ENCODE assay signal across 19 cellular contexts in genomic region chr16:20424129-20424866, GRCh38. TPM values are rescaled to one million over a fixed set of nuclear protein-coding genes. Genes with fewer than 3 reads are reported as not detected.
DNase-seq lines count a peak whose midpoint lies in the region; ATAC-seq, FAIRE-seq and TF ChIP-seq lines count a peak whose summit lies in the region.
"Had no signal": no experiment of that assay in that cellular context is flagged by ENCODE, and none has a peak within 500 bp of the region (broad histone marks: within the 10 kb centered on the region; RNA-seq: fewer than 3 reads in every experiment).

No MANE protein-coding gene starts in this region.

- no peak overlapping the region for H4K91ac ChIP-seq in neuronal stem cell (ENCODE audit: low read depth, low read length, poor library complexity)

- H3K9me2 ChIP-seq in HCT116 (ENCODE audit: insufficient read depth) = no peaks in the 10 kb centered on the region

- H2BK120ac ChIP-seq in neuronal stem cell (ENCODE audit: low read depth, low read length) = no peak overlapping the region

- H3K4me1 ChIP-seq in HCT116 (ENCODE audit: control insufficient read depth in 1 of 2, insufficient read depth in 2 of 2, low read length in 2 of 2) (no peaks in the 10 kb centered on the region), GM12878 (ENCODE audit: control insufficient read depth, insufficient read depth, low read length) (no peaks in the 10 kb centered on the region), HepG2 (ENCODE audit: insufficient read depth, low read length) (peaks cover 58% of the 10 kb centered on the region), neuronal stem cell (ENCODE audit: control insufficient read depth in 2 of 2, insufficient read depth in 1 of 2, low read depth in 1 of 2, low read length in 2 of 2) (no peaks in the 10 kb centered on the region)

- H2AK5ac ChIP-seq in neuronal stem cell (ENCODE audit: low read depth, low read length) = no peak overlapping the region

- H4K8ac ChIP-seq in neuronal stem cell (ENCODE audit: low read depth, low read length) = no peak overlapping the region

- H3K4me2 ChIP-seq in HCT116 (ENCODE audit: low read length) (no peak overlapping the region), GM12878 (ENCODE audit: control insufficient read depth, insufficient read depth) (no peak overlapping the region), HepG2 (ENCODE audit: low read depth, low read length) (peak overlapping the region; percentile 36), neuronal stem cell (ENCODE audit: insufficient read depth, low read length, poor library complexity, severe bottlenecking) (no peak overlapping the region)

- in situ Hi-C loops in GM12878 (cut with MboI) (no loop called here), HepG2 (cut with HindIII; ENCODE audit: extremely low pct_ligation_motif_present, low pct_unique_long_range_greater_than_20kb) (no loop called here)

- no peak overlapping the region for H3K27ac ChIP-seq in HCT116 (ENCODE audit: low read depth, low read length)
- H3K27ac ChIP-seq in GM12878 (ENCODE audit: control insufficient read depth, insufficient read depth) = no peak overlapping the region
- peak overlapping the region; percentile 71 for H3K27ac ChIP-seq in HepG2 (ENCODE audit: extremely low read length, insufficient read depth, low read length)
- no peak overlapping the region for H3K27ac ChIP-seq in neuronal stem cell (replicated peaks; ENCODE audit: low read length)

- H3K4me1 Mint-ChIP-seq in activated naive CD8-positive, alpha-beta T cell treated with anti-CD3 and anti-CD28 coated beads for 36 hours = no peaks in the 10 kb centered on the region
- H3K4me1 Mint-ChIP-seq: CD14-positive monocyte; CD4-positive, alpha-beta memory T cell had no signal

- H3K9me3 ChIP-seq in HCT116 (ENCODE audit: control insufficient read depth in 1 of 2, insufficient read depth in 1 of 2, low read depth in 1 of 2, low read length in 2 of 2) (no peaks in the 10 kb centered on the region), GM12878 (replicated peaks; ENCODE audit: control insufficient read depth, insufficient read depth, low read length) (no peaks in the 10 kb centered on the region), HepG2 (ENCODE audit: low read length) (no peaks in the 10 kb centered on the region), neuronal stem cell (replicated peaks in 1 of 2; ENCODE audit: control insufficient read depth in 2 of 2, insufficient read depth in 1 of 2, low read depth in 1 of 2, low read length in 2 of 2) (no peaks in the 10 kb centered on the region)

- H3K4me3 ChIP-seq in HCT116 (replicated peaks in 1 of 2; ENCODE audit: low read depth in 1 of 2, low read length in 2 of 2) (no peak overlapping the region), GM12878 (no peak overlapping the region), HepG2 (replicated peaks in 1 of 3; ENCODE audit: insufficient read depth in 1 of 3, low read depth in 2 of 3, low read length in 3 of 3) (no peak overlapping the region), neuronal stem cell (ENCODE audit: low read length in 2 of 2) (no peak overlapping the region)

- intact Hi-C loops in HCT116 (cut with micrococcal nuclease) = no loop called here
- intact Hi-C loops in GM12878 (cut with micrococcal nuclease; ENCODE audit: unreplicated experiment) = no loop called here
- intact Hi-C loops in HepG2 (cut with micrococcal nuclease; ENCODE audit: unreplicated experiment) = loop anchor here (10.0 kb wide), 1 partner anchor 1319 kb away; no protein-coding TSS in a partner anchor

- H4K20me1 ChIP-seq in HCT116 (ENCODE audit: insufficient read depth) = no peaks in the 10 kb centered on the region
- no peaks in the 10 kb centered on the region for H4K20me1 ChIP-seq in GM12878 (ENCODE audit: control insufficient read depth, insufficient read depth)
- no peaks in the 10 kb centered on the region for H4K20me1 ChIP-seq in HepG2 (ENCODE audit: insufficient read depth, low read length)

- no peak for TF ChIP-seq EP300 in GM12878 (IDR thresholded peaks at IDR 0.05; ENCODE audit: borderline replicate concordance in 1 of 2, control insufficient read depth in 1 of 2, low read depth in 2 of 2, low read length in 2 of 2)
- peak in 1 of 2 experiments; percentile 92; a peak in 2 of 4 replicates for TF ChIP-seq EP300 in HepG2 (IDR thresholded peaks at IDR 0.05; ENCODE audit: low read depth in 2 of 2, low read length in 2 of 2)
- TF ChIP-seq EP300 in HepG2 (CRISPR knock-in tag; IDR thresholded peaks at IDR 0.05; ENCODE audit: borderline replicate concordance) = peak; percentile 86

- H3K79me1 ChIP-seq in neuronal stem cell (ENCODE audit: low read depth, low read length) = no peaks in the 10 kb centered on the region

- H3K18ac ChIP-seq in neuronal stem cell (ENCODE audit: low read length) = no peak overlapping the region

- H2BK15ac ChIP-seq in neuronal stem cell (ENCODE audit: low read length) = no peak overlapping the region

- H3K14ac ChIP-seq in neuronal stem cell (ENCODE audit: low read length) = no peak overlapping the region

- ATAC-seq in HCT116 = no peak
- no peak for ATAC-seq in GM12878
- ATAC-seq in HepG2 = peak; percentile 88

- no peak overlapping the region for H3K23ac ChIP-seq in neuronal stem cell (ENCODE audit: low read depth, low read length, poor library complexity)

- POLR2A ChIA-PET in HCT116 (lab: Charles Lee) (no interaction called here), GM12878 (lab: Charles Lee) (no interaction called here), HepG2 (lab: Yijun Ruan, JAX) (interaction anchor here (0.7 to 1.4 kb wide), 3 partner anchors 15 to 253 kb away, joined by 3 to 8 read pairs (median 3); partner anchors contain the start of gene ACSM5)

- FAIRE-seq in GM12878 (lab: Jason Lieb, UNC) = no peak
- FAIRE-seq in HepG2 (lab: Jason Lieb, UNC) = peak; percentile 66
- FAIRE-seq: A204.1 had no signal

- H2BK12ac ChIP-seq in neuronal stem cell (ENCODE audit: low read length) = no peak overlapping the region

- H3K36me3 ChIP-seq in HCT116 (ENCODE audit: control insufficient read depth in 1 of 2, insufficient read depth in 2 of 2, low read length in 2 of 2) (no peaks in the 10 kb centered on the region), GM12878 (ENCODE audit: control insufficient read depth in 2 of 2, insufficient read depth in 2 of 2, low read length in 1 of 2) (no peaks in the 10 kb centered on the region), HepG2 (replicated peaks in 1 of 2; ENCODE audit: control insufficient read depth in 1 of 2, insufficient read depth in 2 of 2, low read length in 2 of 2) (no peaks in the 10 kb centered on the region), neuronal stem cell (replicated peaks in 1 of 2; ENCODE audit: control insufficient read depth in 2 of 2, insufficient read depth in 2 of 2, low read length in 2 of 2) (no peaks in the 10 kb centered on the region)

- H3K27me3 Mint-ChIP-seq in activated naive CD8-positive, alpha-beta T cell treated with anti-CD3 and anti-CD28 coated beads for 36 hours = peaks cover 4% of the 10 kb centered on the region

- TF ChIP-seq CTCF in HCT116 (IDR thresholded peaks at IDR 0.05 in 2 of 3, conservative IDR thresholded peaks at IDR 0.05 in 1 of 3; ENCODE audit: borderline replicate concordance in 1 of 3, insufficient read depth in 1 of 3, low read depth in 2 of 3, low read length in 2 of 3) (no peak), GM12878 (IDR thresholded peaks at IDR 0.05 in 2 of 3, conservative IDR thresholded peaks at IDR 0.05 in 1 of 3; ENCODE audit: control insufficient read depth in 2 of 3, extremely low read depth in 1 of 3, insufficient read depth in 1 of 3, low read depth in 3 of 3, low read length in 3 of 3) (no peak), HepG2 (CRISPR knock-in tag; IDR thresholded peaks at IDR 0.05) (no peak; the same call in 1 of the 2 replicates)

- no peak for TF ChIP-seq POLR2A in HCT116 (IDR thresholded peaks at IDR 0.05; ENCODE audit: borderline replicate concordance, extremely low read depth, insufficient read depth, insufficient read length)
- no peak for TF ChIP-seq POLR2A in GM12878 (IDR thresholded peaks at IDR 0.05; ENCODE audit: low read depth, low read length)
- no peak for TF ChIP-seq POLR2A in HepG2 (IDR thresholded peaks at IDR 0.05; ENCODE audit: insufficient read depth in 1 of 2, low read depth in 2 of 2, low read length in 2 of 2)

- H3K4me3 Mint-ChIP-seq in activated naive CD8-positive, alpha-beta T cell treated with anti-CD3 and anti-CD28 coated beads for 36 hours = no peak overlapping the region
- H3K4me3 Mint-ChIP-seq: CD14-positive monocyte; CD4-positive, alpha-beta memory T cell had no signal

- RAD21 ChIA-PET in HCT116 (lab: Charles Lee; ENCODE audit: low non-redundant PET in 1 of 2, low total read pairs in 2 of 2, uncharacterized antibody in 2 of 2, unreplicated experiment in 2 of 2) = no interaction called here
- RAD21 ChIA-PET in GM12878 (lab: Charles Lee; ENCODE audit: unreplicated experiment) = no interaction called here

- no peak overlapping the region for H3K27ac Mint-ChIP-seq in activated naive CD8-positive, alpha-beta T cell treated with anti-CD3 and anti-CD28 coated beads for 36 hours
- H3K27ac Mint-ChIP-seq: CD14-positive monocyte; CD4-positive, alpha-beta memory T cell had no signal

- H3K27me3 ChIP-seq in HCT116 (ENCODE audit: insufficient read depth, low read length) (0 out of 2 replicates have a peak, but pooled peaks cover 2% of the 10 kb centered on the region), GM12878 (replicated peaks in 1 of 2; ENCODE audit: control insufficient read depth in 2 of 2, insufficient read depth in 2 of 2, low read length in 1 of 2) (no peaks in the 10 kb centered on the region), HepG2 (ENCODE audit: control insufficient read depth in 1 of 2, insufficient read depth in 2 of 2, low read length in 2 of 2) (no peaks in the 10 kb centered on the region), neuronal stem cell (ENCODE audit: control insufficient read depth in 3 of 3, insufficient read depth in 3 of 3, low read depth in 1 of 3, low read length in 3 of 3) (no peaks in the 10 kb centered on the region)

- TF ChIP-seq RAD21 in HCT116 (IDR thresholded peaks at IDR 0.05; ENCODE audit: low read depth) (no peak), GM12878 (IDR thresholded peaks at IDR 0.05; ENCODE audit: insufficient read depth, low read depth, low read length) (no peak), HepG2 (CRISPR knock-in tag; IDR thresholded peaks at IDR 0.05) (no peak)

- CTCF ChIA-PET in HCT116 (lab: Charles Lee) (no interaction called here), GM12878 (lab: Yijun Ruan, JAX) (no interaction called here), HepG2 (lab: Yijun Ruan, JAX; ENCODE audit: low intra/inter-chr PET ratio, low total read pairs) (no interaction called here)

- H3K9me3 Mint-ChIP-seq in activated naive CD8-positive, alpha-beta T cell treated with anti-CD3 and anti-CD28 coated beads for 36 hours = no peaks in the 10 kb centered on the region

- SMC1A ChIA-PET in GM12878 (lab: Charles Lee; ENCODE audit: uncharacterized antibody, unreplicated experiment) = no interaction called here

- BruUV-seq in HCT116 (replicated peaks; lab: Mats Ljungman, UMichigan) (no TSS peak), GM12878 (replicated peaks; lab: Mats Ljungman, UMichigan) (no TSS peak), HepG2 (replicated peaks; lab: Mats Ljungman, UMichigan) (no TSS peak)

- H3K79me2 ChIP-seq in HCT116 (ENCODE audit: insufficient read depth, low read length) (no peaks in the 10 kb centered on the region), GM12878 (ENCODE audit: control insufficient read depth, insufficient read depth, low read length) (no peaks in the 10 kb centered on the region), HepG2 (ENCODE audit: insufficient read depth, low read length) (no peaks in the 10 kb centered on the region)

- no peak overlapping the region for H3K4ac ChIP-seq in neuronal stem cell (ENCODE audit: low read length)

- H2AFZ ChIP-seq in HCT116 (ENCODE audit: low read depth, low read length, poor library complexity, severe bottlenecking) (no peak overlapping the region), GM12878 (ENCODE audit: control insufficient read depth, low read depth, low read length) (no peak overlapping the region), HepG2 (ENCODE audit: low read length) (no peak overlapping the region), neuronal stem cell (ENCODE audit: low read length) (no peak overlapping the region)

- no peak overlapping the region for H3K9ac ChIP-seq in HCT116 (ENCODE audit: low read length)
- H3K9ac ChIP-seq in GM12878 (ENCODE audit: control insufficient read depth, insufficient read depth, low read length) = no peak overlapping the region
- no peak overlapping the region for H3K9ac ChIP-seq in HepG2 (ENCODE audit: insufficient read depth, low read depth, low read length)
- H3K9ac ChIP-seq in neuronal stem cell (ENCODE audit: low read depth, low read length, poor library complexity) = no peak overlapping the region

- no peak overlapping the region for H2BK5ac ChIP-seq in neuronal stem cell (ENCODE audit: low read length)

- no peak for DNase-seq in HCT116 (ENCODE audit: low read depth, low spot score)
- no peak for DNase-seq in GM12878 (ENCODE audit: low read depth, low spot score)
- peak; percentile 88 for DNase-seq in HepG2 (ENCODE audit: low spot score)
- no peak for DNase-seq in neuronal stem cell (ENCODE audit: low spot score)
- no peak for DNase-seq in activated naive CD8-positive, alpha-beta T cell treated with anti-CD3 and anti-CD28 coated beads for 36 hours
- no peak for DNase-seq in MV-4-11 (lab: John Stamatoyannopoulos, UW)
- no peak for DNase-seq in C1 segment of cervical spinal cord (lab: John Stamatoyannopoulos, UW)
- DNase-seq: AML-193; CD4-positive, alpha-beta memory T cell; DMS153; DMS79; GF-D8; GOT3; H7; Kasumi-1 had no signal

- no peaks in the 10 kb centered on the region for H3K36me3 Mint-ChIP-seq in activated naive CD8-positive, alpha-beta T cell treated with anti-CD3 and anti-CD28 coated beads for 36 hours
- H3K36me3 Mint-ChIP-seq: CD14-positive monocyte; CD4-positive, alpha-beta memory T cell had no signal

- 0% methylated on average over 2 of the region's 2 CpGs for WGBS in GM12878 (ENCODE audit: insufficient coverage, insufficient replicate concordance, low lambda C conversion rate, missing lambda C conversion rate)
- 2% methylated on average over 2 of the region's 2 CpGs for WGBS in HepG2 (ENCODE audit: low lambda C conversion rate)
- WGBS in neuronal stem cell (ENCODE audit: extremely low coverage in 2 of 2, insufficient read length in 2 of 2, insufficient replicate concordance in 1 of 2), 2 donors = no CpG with 5 or more reads among the region's 2 CpGs

RNA-seq across cellular contexts. Expression of gene ACSM5, which starts 15.0 kb away (rescaled TPM):
- total RNA-seq in HCT116 (2021; ENCODE audit: unreplicated experiment) (not detected), GM12878 (2014; rRNA removed) (0.28 and 0.38 TPM in 2 replicates), GM12878 (2014; rRNA removed; fragmentation: Illumina TruSeq; extraction: Trizol) (0.31 TPM in 1 of 2 replicates, not detected in the other), GM12878 (2021) (0.26 and 0.45 TPM in 2 replicates), HepG2 (2016; rRNA removed; fragmentation: Illumina TruSeq; extraction: Trizol) (9.1 and 11.1 TPM in 2 replicates)
- polyA plus RNA-seq in HCT116 (2012) = not detected in 2 replicates
- total RNA-seq in GM12878 (2013; cell fraction: nucleolus; rRNA removed) = not detected in 2 replicates
- polyA plus RNA-seq in GM12878 (2011; ENCODE audit: low read depth) = not detected
- polyA plus RNA-seq in GM12878 (2011; rRNA removed) (not detected in 2 replicates), GM12878 (2014; fragmentation: Illumina TruSeq; extraction: Trizol) (0.07 TPM in 1 of 2 replicates, not detected in the other), GM12878 (2014; fragmentation: Nextera tagmentation; extraction: Ambion mirVana) (under 1 TPM in 1 of 2 experiments, not detected in 1; 0.20 TPM), GM12878 (2014; rRNA removed) (0.11 and 0.14 TPM in 2 replicates), GM12878 (2016; fragmentation: Nextera tagmentation; extraction: Ambion mirVana) (under 1 TPM in 1 of 2 experiments, not detected in 1; 0.54 TPM), HepG2 (2011; rRNA removed) (15.0 and 21.0 TPM in 2 replicates)
- polyA plus RNA-seq in GM12878 (2011; cell fraction: cytosol; rRNA removed) = not detected in 2 replicates
- not detected in 2 replicates for polyA plus RNA-seq in GM12878 (2011; cell fraction: nucleus; rRNA removed)
- polyA plus RNA-seq in GM12878 (2012) = not detected in 2 replicates
- not detected in 2 replicates for polyA minus RNA-seq in GM12878 (2011; rRNA and poly(A)+ RNA removed)
- polyA minus RNA-seq in GM12878 (2011; cell fraction: cytosol; rRNA and poly(A)+ RNA removed) = not detected in 2 replicates
- polyA minus RNA-seq in GM12878 (2011; cell fraction: nucleus; rRNA and poly(A)+ RNA removed) = not detected in 2 replicates
- 1.5 and 2.0 TPM in 2 replicates for total RNA-seq in HepG2 (2016; cell fraction: cytosol; rRNA removed; fragmentation: Illumina TruSeq; extraction: Trizol; ENCODE audit: low read depth)
- total RNA-seq in HepG2 (2016; cell fraction: insoluble cytoplasmic fraction; rRNA removed; fragmentation: Illumina TruSeq; extraction: Trizol) = 9.2 and 10.1 TPM in 2 replicates
- total RNA-seq in HepG2 (2016; cell fraction: membrane; rRNA removed; fragmentation: Illumina TruSeq; extraction: Trizol) = 2.9 and 3.0 TPM in 2 replicates
- total RNA-seq in HepG2 (2016; cell fraction: nucleus; rRNA removed; fragmentation: Illumina TruSeq; extraction: Trizol) = 5.0 and 5.8 TPM in 2 replicates
- polyA plus RNA-seq in HepG2 (2011; cell fraction: cytosol; rRNA removed) = 10.9 and 16.3 TPM in 2 replicates
- polyA plus RNA-seq in HepG2 (2011; cell fraction: nucleus; rRNA removed) = 25.0 and 31.6 TPM in 2 replicates
- 12.0 and 19.6 TPM in 2 replicates for polyA plus RNA-seq in HepG2 (2012)
- 0.52 and 0.78 TPM in 2 replicates for polyA plus RNA-seq in HepG2 (2016; cell fraction: cytosol; fragmentation: Illumina TruSeq; extraction: Trizol; ENCODE audit: low read depth)
- 7.3 and 9.9 TPM in 2 replicates for polyA plus RNA-seq in HepG2 (2016; cell fraction: insoluble cytoplasmic fraction; fragmentation: Illumina TruSeq; extraction: Trizol; ENCODE audit: low read depth)
- polyA plus RNA-seq in HepG2 (2016; cell fraction: membrane; fragmentation: Illumina TruSeq; extraction: Trizol; ENCODE audit: low read depth) = 1.1 and 1.3 TPM in 2 replicates
- polyA plus RNA-seq in HepG2 (2016; cell fraction: nucleus; fragmentation: Illumina TruSeq; extraction: Trizol; ENCODE audit: insufficient read depth, low read depth) = 9.9 and 11.0 TPM in 2 replicates
- polyA minus RNA-seq in HepG2 (2011; rRNA and poly(A)+ RNA removed; ENCODE audit: low replicate concordance) = 17.5 TPM in 1 of 2 replicates, not detected in the other
- polyA minus RNA-seq in HepG2 (2011; cell fraction: cytosol; rRNA and poly(A)+ RNA removed) = 5.7 and 7.6 TPM in 2 replicates
- 17.1 and 30.2 TPM in 2 replicates for polyA minus RNA-seq in HepG2 (2011; cell fraction: nucleus; rRNA and poly(A)+ RNA removed)
- not detected for polyA plus RNA-seq in neuronal stem cell (2013, experiment 1 of 2)
- not detected for polyA plus RNA-seq in neuronal stem cell (2013, experiment 2 of 2)
- not detected for total RNA-seq in activated naive CD8-positive, alpha-beta T cell treated with anti-CD3 and anti-CD28 coated beads for 36 hours
- total RNA-seq: CD4-positive, alpha-beta memory T cell; H7 had no signal
- polyA plus RNA-seq: BJ; CD4-positive, alpha-beta memory T cell had no signal

RNA-seq across cellular contexts. Expression of gene PDILT, which starts 19.8 kb away (rescaled TPM):
- total RNA-seq in HCT116 (2021; ENCODE audit: unreplicated experiment) = not detected
- not detected in 2 replicates for polyA plus RNA-seq in HCT116 (2012)
- not detected in 2 replicates for total RNA-seq in GM12878 (2013; cell fraction: nucleolus; rRNA removed)
- not detected in 2 replicates for total RNA-seq in GM12878 (2014; rRNA removed)
- not detected in 2 replicates for total RNA-seq in GM12878 (2014; rRNA removed; fragmentation: Illumina TruSeq; extraction: Trizol)
- total RNA-seq in GM12878 (2021) = not detected in 2 replicates
- polyA plus RNA-seq in GM12878 (2011; ENCODE audit: low read depth) = not detected
- not detected in 2 replicates for polyA plus RNA-seq in GM12878 (2011; rRNA removed)
- polyA plus RNA-seq in GM12878 (2011; cell fraction: cytosol; rRNA removed) = not detected in 2 replicates
- not detected in 2 replicates for polyA plus RNA-seq in GM12878 (2011; cell fraction: nucleus; rRNA removed)
- not detected in 2 replicates for polyA plus RNA-seq in GM12878 (2012)
- polyA plus RNA-seq in GM12878 (2014; fragmentation: Illumina TruSeq; extraction: Trizol) = not detected in 2 replicates
- not detected for polyA plus RNA-seq in GM12878 (2014; fragmentation: Nextera tagmentation; extraction: Ambion mirVana)
- polyA plus RNA-seq in GM12878 (2014; rRNA removed) = not detected in 2 replicates
- polyA plus RNA-seq in GM12878 (2016; fragmentation: Nextera tagmentation; extraction: Ambion mirVana) = not detected
- polyA minus RNA-seq in GM12878 (2011; rRNA and poly(A)+ RNA removed) = not detected in 2 replicates
- polyA minus RNA-seq in GM12878 (2011; cell fraction: cytosol; rRNA and poly(A)+ RNA removed) = not detected in 2 replicates
- not detected in 2 replicates for polyA minus RNA-seq in GM12878 (2011; cell fraction: nucleus; rRNA and poly(A)+ RNA removed)
- not detected in 2 replicates for total RNA-seq in HepG2 (2016; rRNA removed; fragmentation: Illumina TruSeq; extraction: Trizol)
- total RNA-seq in HepG2 (2016; cell fraction: cytosol; rRNA removed; fragmentation: Illumina TruSeq; extraction: Trizol; ENCODE audit: low read depth) = not detected in 2 replicates
- not detected in 2 replicates for total RNA-seq in HepG2 (2016; cell fraction: insoluble cytoplasmic fraction; rRNA removed; fragmentation: Illumina TruSeq; extraction: Trizol)
- not detected in 2 replicates for total RNA-seq in HepG2 (2016; cell fraction: membrane; rRNA removed; fragmentation: Illumina TruSeq; extraction: Trizol)
- total RNA-seq in HepG2 (2016; cell fraction: nucleus; rRNA removed; fragmentation: Illumina TruSeq; extraction: Trizol) = not detected in 2 replicates
- 0.12 TPM in 1 of 2 replicates, not detected in the other for polyA plus RNA-seq in HepG2 (2011; rRNA removed)
- polyA plus RNA-seq in HepG2 (2011; cell fraction: cytosol; rRNA removed) = not detected in 2 replicates
- not detected in 2 replicates for polyA plus RNA-seq in HepG2 (2011; cell fraction: nucleus; rRNA removed)
- polyA plus RNA-seq in HepG2 (2012) = 0.07 and 0.16 TPM in 2 replicates
- polyA plus RNA-seq in HepG2 (2016; cell fraction: cytosol; fragmentation: Illumina TruSeq; extraction: Trizol; ENCODE audit: low read depth) = not detected in 2 replicates
- not detected in 2 replicates for polyA plus RNA-seq in HepG2 (2016; cell fraction: insoluble cytoplasmic fraction; fragmentation: Illumina TruSeq; extraction: Trizol; ENCODE audit: low read depth)
- not detected in 2 replicates for polyA plus RNA-seq in HepG2 (2016; cell fraction: membrane; fragmentation: Illumina TruSeq; extraction: Trizol; ENCODE audit: low read depth)
- not detected in 2 replicates for polyA plus RNA-seq in HepG2 (2016; cell fraction: nucleus; fragmentation: Illumina TruSeq; extraction: Trizol; ENCODE audit: insufficient read depth, low read depth)
- polyA minus RNA-seq in HepG2 (2011; rRNA and poly(A)+ RNA removed; ENCODE audit: low replicate concordance) = 0.10 TPM in 1 of 2 replicates, not detected in the other
- polyA minus RNA-seq in HepG2 (2011; cell fraction: cytosol; rRNA and poly(A)+ RNA removed) = not detected in 2 replicates
- not detected in 2 replicates for polyA minus RNA-seq in HepG2 (2011; cell fraction: nucleus; rRNA and poly(A)+ RNA removed)
- polyA plus RNA-seq in neuronal stem cell (2013, experiment 1 of 2) = not detected
- polyA plus RNA-seq in neuronal stem cell (2013, experiment 2 of 2) = not detected
- not detected for total RNA-seq in activated naive CD8-positive, alpha-beta T cell treated with anti-CD3 and anti-CD28 coated beads for 36 hours
- total RNA-seq: CD4-positive, alpha-beta memory T cell; Daoy; H7 had no signal
- polyA plus RNA-seq: BJ; CD14-positive monocyte; CD4-positive, alpha-beta memory T cell had no signal

RNA-seq across cellular contexts. Expression of gene ACSM2A, which starts 27.0 kb away (rescaled TPM):
- total RNA-seq in HCT116 (2021; ENCODE audit: unreplicated experiment) = not detected
- polyA plus RNA-seq in HCT116 (2012) = not detected in 2 replicates
- not detected in 2 replicates for total RNA-seq in GM12878 (2013; cell fraction: nucleolus; rRNA removed)
- total RNA-seq in GM12878 (2014; rRNA removed) = not detected in 2 replicates
- total RNA-seq in GM12878 (2014; rRNA removed; fragmentation: Illumina TruSeq; extraction: Trizol) = not detected in 2 replicates
- total RNA-seq in GM12878 (2021) = 0.21 TPM in 1 of 2 replicates, not detected in the other
- not detected for polyA plus RNA-seq in GM12878 (2011; ENCODE audit: low read depth)
- polyA plus RNA-seq in GM12878 (2011; rRNA removed) = not detected in 2 replicates
- polyA plus RNA-seq in GM12878 (2011; cell fraction: cytosol; rRNA removed) = not detected in 2 replicates
- not detected in 2 replicates for polyA plus RNA-seq in GM12878 (2011; cell fraction: nucleus; rRNA removed)
- polyA plus RNA-seq in GM12878 (2012) = not detected in 2 replicates
- not detected in 2 replicates for polyA plus RNA-seq in GM12878 (2014; fragmentation: Illumina TruSeq; extraction: Trizol)
- polyA plus RNA-seq in GM12878 (2014; fragmentation: Nextera tagmentation; extraction: Ambion mirVana) = not detected
- not detected in 2 replicates for polyA plus RNA-seq in GM12878 (2014; rRNA removed)
- not detected for polyA plus RNA-seq in GM12878 (2016; fragmentation: Nextera tagmentation; extraction: Ambion mirVana)
- polyA minus RNA-seq in GM12878 (2011; rRNA and poly(A)+ RNA removed) = not detected in 2 replicates
- polyA minus RNA-seq in GM12878 (2011; cell fraction: cytosol; rRNA and poly(A)+ RNA removed) = not detected in 2 replicates
- polyA minus RNA-seq in GM12878 (2011; cell fraction: nucleus; rRNA and poly(A)+ RNA removed) = not detected in 2 replicates
- total RNA-seq in HepG2 (2016; rRNA removed; fragmentation: Illumina TruSeq; extraction: Trizol) = 10.6 and 16.3 TPM in 2 replicates
- 2.9 and 3.1 TPM in 2 replicates for total RNA-seq in HepG2 (2016; cell fraction: cytosol; rRNA removed; fragmentation: Illumina TruSeq; extraction: Trizol; ENCODE audit: low read depth)
- total RNA-seq in HepG2 (2016; cell fraction: insoluble cytoplasmic fraction; rRNA removed; fragmentation: Illumina TruSeq; extraction: Trizol) = 11.7 and 15.3 TPM in 2 replicates
- total RNA-seq in HepG2 (2016; cell fraction: membrane; rRNA removed; fragmentation: Illumina TruSeq; extraction: Trizol) = 4.0 and 5.9 TPM in 2 replicates
- 28.0 and 30.1 TPM in 2 replicates for total RNA-seq in HepG2 (2016; cell fraction: nucleus; rRNA removed; fragmentation: Illumina TruSeq; extraction: Trizol)
- polyA plus RNA-seq in HepG2 (2011; rRNA removed) = 11.4 and 20.8 TPM in 2 replicates
- polyA plus RNA-seq in HepG2 (2011; cell fraction: cytosol; rRNA removed) = 5.3 and 12.2 TPM in 2 replicates
- polyA plus RNA-seq in HepG2 (2011; cell fraction: nucleus; rRNA removed) = 20.1 and 45.8 TPM in 2 replicates
- polyA plus RNA-seq in HepG2 (2012) = 30.0 and 36.4 TPM in 2 replicates
- 2.7 and 3.5 TPM in 2 replicates for polyA plus RNA-seq in HepG2 (2016; cell fraction: cytosol; fragmentation: Illumina TruSeq; extraction: Trizol; ENCODE audit: low read depth)
- polyA plus RNA-seq in HepG2 (2016; cell fraction: insoluble cytoplasmic fraction; fragmentation: Illumina TruSeq; extraction: Trizol; ENCODE audit: low read depth) = 8.6 and 9.3 TPM in 2 replicates
- polyA plus RNA-seq in HepG2 (2016; cell fraction: membrane; fragmentation: Illumina TruSeq; extraction: Trizol; ENCODE audit: low read depth) = 4.8 and 5.5 TPM in 2 replicates
- polyA plus RNA-seq in HepG2 (2016; cell fraction: nucleus; fragmentation: Illumina TruSeq; extraction: Trizol; ENCODE audit: insufficient read depth, low read depth) = 37.9 and 41.5 TPM in 2 replicates
- 3.7 TPM in 1 of 2 replicates, not detected in the other for polyA minus RNA-seq in HepG2 (2011; rRNA and poly(A)+ RNA removed; ENCODE audit: low replicate concordance)
- 3.5 and 4.2 TPM in 2 replicates for polyA minus RNA-seq in HepG2 (2011; cell fraction: cytosol; rRNA and poly(A)+ RNA removed)
- polyA minus RNA-seq in HepG2 (2011; cell fraction: nucleus; rRNA and poly(A)+ RNA removed) = 39.3 and 73.2 TPM in 2 replicates
- not detected for polyA plus RNA-seq in neuronal stem cell (2013, experiment 1 of 2)
- not detected for polyA plus RNA-seq in neuronal stem cell (2013, experiment 2 of 2)
- not detected for total RNA-seq in activated naive CD8-positive, alpha-beta T cell treated with anti-CD3 and anti-CD28 coated beads for 36 hours
- total RNA-seq: CD4-positive, alpha-beta memory T cell; Daoy; H7 had no signal
- polyA plus RNA-seq: BJ; CD14-positive monocyte; CD4-positive, alpha-beta memory T cell had no signal
